1 cellular context compared by ENCODE assay signal in genomic region chr2:39141346-39142011, GRCh38.
TF ChIP-seq lines count a peak whose summit lies in the region.

No MANE protein-coding gene starts in this region.

TF ChIP-seq in HepG2, 621 proteins besides CTCF, POLR2A, EP300 and RAD21 (continued from another document):
- no peak for TF ChIP-seq ZNF362 (CRISPR knock-in tag; IDR thresholded peaks at IDR 0.05; ENCODE audit: borderline replicate concordance)
- TF ChIP-seq KDM5B (CRISPR knock-in tag; IDR thresholded peaks at IDR 0.05; ENCODE audit: borderline replicate concordance), result no peak
- TF ChIP-seq ZNF740 (CRISPR knock-in tag; IDR thresholded peaks at IDR 0.05), result no peak
- no peak for TF ChIP-seq ARNT2 (CRISPR knock-in tag; IDR thresholded peaks at IDR 0.05; ENCODE audit: low read depth)
- no peak for TF ChIP-seq ZNF761 (CRISPR knock-in tag; conservative IDR thresholded peaks at IDR 0.05)
- no peak for TF ChIP-seq ZC3H13 (CRISPR knock-in tag; IDR thresholded peaks at IDR 0.05)
- TF ChIP-seq HMG20A (CRISPR knock-in tag; IDR thresholded peaks at IDR 0.05; ENCODE audit: borderline replicate concordance), result no peak
- TF ChIP-seq HDAC6 (IDR thresholded peaks at IDR 0.05; ENCODE audit: low read depth, low read length), result no peak
- no peak for TF ChIP-seq SMAD1 (CRISPR knock-in tag; IDR thresholded peaks at IDR 0.05; ENCODE audit: borderline replicate concordance, low read depth)
- no peak for TF ChIP-seq NPAS2 (CRISPR knock-in tag; IDR thresholded peaks at IDR 0.05; ENCODE audit: borderline replicate concordance)
- no peak for TF ChIP-seq ERF (CRISPR knock-in tag; IDR thresholded peaks at IDR 0.05)
- no peak for TF ChIP-seq ZNF609 (CRISPR knock-in tag; IDR thresholded peaks at IDR 0.05; ENCODE audit: borderline replicate concordance)
